Comparison of ENCODE assay signal across 1 cellular context in genomic region chr9:69582544-69583297, GRCh38.
TF ChIP-seq lines count a peak whose summit lies in the region.

No MANE protein-coding gene starts in this region.

TF ChIP-seq in H1, 55 proteins besides CTCF, POLR2A, EP300 and RAD21 (continued from another document):
- TF ChIP-seq, protein P1, sequence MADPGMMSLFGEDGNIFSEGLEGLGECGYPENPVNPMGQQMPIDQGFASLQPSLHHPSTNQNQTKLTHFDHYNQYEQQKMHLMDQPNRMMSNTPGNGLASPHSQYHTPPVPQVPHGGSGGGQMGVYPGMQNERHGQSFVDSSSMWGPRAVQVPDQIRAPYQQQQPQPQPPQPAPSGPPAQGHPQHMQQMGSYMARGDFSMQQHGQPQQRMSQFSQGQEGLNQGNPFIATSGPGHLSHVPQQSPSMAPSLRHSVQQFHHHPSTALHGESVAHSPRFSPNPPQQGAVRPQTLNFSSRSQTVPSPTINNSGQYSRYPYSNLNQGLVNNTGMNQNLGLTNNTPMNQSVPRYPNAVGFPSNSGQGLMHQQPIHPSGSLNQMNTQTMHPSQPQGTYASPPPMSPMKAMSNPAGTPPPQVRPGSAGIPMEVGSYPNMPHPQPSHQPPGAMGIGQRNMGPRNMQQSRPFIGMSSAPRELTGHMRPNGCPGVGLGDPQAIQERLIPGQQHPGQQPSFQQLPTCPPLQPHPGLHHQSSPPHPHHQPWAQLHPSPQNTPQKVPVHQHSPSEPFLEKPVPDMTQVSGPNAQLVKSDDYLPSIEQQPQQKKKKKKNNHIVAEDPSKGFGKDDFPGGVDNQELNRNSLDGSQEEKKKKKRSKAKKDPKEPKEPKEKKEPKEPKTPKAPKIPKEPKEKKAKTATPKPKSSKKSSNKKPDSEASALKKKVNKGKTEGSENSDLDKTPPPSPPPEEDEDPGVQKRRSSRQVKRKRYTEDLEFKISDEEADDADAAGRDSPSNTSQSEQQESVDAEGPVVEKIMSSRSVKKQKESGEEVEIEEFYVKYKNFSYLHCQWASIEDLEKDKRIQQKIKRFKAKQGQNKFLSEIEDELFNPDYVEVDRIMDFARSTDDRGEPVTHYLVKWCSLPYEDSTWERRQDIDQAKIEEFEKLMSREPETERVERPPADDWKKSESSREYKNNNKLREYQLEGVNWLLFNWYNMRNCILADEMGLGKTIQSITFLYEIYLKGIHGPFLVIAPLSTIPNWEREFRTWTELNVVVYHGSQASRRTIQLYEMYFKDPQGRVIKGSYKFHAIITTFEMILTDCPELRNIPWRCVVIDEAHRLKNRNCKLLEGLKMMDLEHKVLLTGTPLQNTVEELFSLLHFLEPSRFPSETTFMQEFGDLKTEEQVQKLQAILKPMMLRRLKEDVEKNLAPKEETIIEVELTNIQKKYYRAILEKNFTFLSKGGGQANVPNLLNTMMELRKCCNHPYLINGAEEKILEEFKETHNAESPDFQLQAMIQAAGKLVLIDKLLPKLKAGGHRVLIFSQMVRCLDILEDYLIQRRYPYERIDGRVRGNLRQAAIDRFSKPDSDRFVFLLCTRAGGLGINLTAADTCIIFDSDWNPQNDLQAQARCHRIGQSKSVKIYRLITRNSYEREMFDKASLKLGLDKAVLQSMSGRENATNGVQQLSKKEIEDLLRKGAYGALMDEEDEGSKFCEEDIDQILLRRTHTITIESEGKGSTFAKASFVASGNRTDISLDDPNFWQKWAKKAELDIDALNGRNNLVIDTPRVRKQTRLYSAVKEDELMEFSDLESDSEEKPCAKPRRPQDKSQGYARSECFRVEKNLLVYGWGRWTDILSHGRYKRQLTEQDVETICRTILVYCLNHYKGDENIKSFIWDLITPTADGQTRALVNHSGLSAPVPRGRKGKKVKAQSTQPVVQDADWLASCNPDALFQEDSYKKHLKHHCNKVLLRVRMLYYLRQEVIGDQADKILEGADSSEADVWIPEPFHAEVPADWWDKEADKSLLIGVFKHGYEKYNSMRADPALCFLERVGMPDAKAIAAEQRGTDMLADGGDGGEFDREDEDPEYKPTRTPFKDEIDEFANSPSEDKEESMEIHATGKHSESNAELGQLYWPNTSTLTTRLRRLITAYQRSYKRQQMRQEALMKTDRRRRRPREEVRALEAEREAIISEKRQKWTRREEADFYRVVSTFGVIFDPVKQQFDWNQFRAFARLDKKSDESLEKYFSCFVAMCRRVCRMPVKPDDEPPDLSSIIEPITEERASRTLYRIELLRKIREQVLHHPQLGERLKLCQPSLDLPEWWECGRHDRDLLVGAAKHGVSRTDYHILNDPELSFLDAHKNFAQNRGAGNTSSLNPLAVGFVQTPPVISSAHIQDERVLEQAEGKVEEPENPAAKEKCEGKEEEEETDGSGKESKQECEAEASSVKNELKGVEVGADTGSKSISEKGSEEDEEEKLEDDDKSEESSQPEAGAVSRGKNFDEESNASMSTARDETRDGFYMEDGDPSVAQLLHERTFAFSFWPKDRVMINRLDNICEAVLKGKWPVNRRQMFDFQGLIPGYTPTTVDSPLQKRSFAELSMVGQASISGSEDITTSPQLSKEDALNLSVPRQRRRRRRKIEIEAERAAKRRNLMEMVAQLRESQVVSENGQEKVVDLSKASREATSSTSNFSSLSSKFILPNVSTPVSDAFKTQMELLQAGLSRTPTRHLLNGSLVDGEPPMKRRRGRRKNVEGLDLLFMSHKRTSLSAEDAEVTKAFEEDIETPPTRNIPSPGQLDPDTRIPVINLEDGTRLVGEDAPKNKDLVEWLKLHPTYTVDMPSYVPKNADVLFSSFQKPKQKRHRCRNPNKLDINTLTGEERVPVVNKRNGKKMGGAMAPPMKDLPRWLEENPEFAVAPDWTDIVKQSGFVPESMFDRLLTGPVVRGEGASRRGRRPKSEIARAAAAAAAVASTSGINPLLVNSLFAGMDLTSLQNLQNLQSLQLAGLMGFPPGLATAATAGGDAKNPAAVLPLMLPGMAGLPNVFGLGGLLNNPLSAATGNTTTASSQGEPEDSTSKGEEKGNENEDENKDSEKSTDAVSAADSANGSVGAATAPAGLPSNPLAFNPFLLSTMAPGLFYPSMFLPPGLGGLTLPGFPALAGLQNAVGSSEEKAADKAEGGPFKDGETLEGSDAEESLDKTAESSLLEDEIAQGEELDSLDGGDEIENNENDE (IDR thresholded peaks at IDR 0.05; ENCODE audit: insufficient replicate concordance, low read length): no peak
- no peak for TF ChIP-seq FOSL1 (IDR thresholded peaks at IDR 0.05; ENCODE audit: insufficient read depth, low read depth, low read length)
- TF ChIP-seq, protein P2, sequence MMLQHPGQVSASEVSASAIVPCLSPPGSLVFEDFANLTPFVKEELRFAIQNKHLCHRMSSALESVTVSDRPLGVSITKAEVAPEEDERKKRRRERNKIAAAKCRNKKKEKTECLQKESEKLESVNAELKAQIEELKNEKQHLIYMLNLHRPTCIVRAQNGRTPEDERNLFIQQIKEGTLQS (IDR thresholded peaks at IDR 0.05; ENCODE audit: insufficient read depth, low read depth, low read length): no peak
- TF ChIP-seq USF2 (IDR thresholded peaks at IDR 0.05; ENCODE audit: low read length): no peak
- TF ChIP-seq CHD1 (IDR thresholded peaks at IDR 0.05; ENCODE audit: low read depth, low read length): no peak
- TF ChIP-seq YY1 (IDR thresholded peaks at IDR 0.05; ENCODE audit: low read depth, low read length): no peak
- no peak for TF ChIP-seq RFX5 (IDR thresholded peaks at IDR 0.05; ENCODE audit: borderline replicate concordance, low read depth, low read length)
